In the genomic region with DNA sequence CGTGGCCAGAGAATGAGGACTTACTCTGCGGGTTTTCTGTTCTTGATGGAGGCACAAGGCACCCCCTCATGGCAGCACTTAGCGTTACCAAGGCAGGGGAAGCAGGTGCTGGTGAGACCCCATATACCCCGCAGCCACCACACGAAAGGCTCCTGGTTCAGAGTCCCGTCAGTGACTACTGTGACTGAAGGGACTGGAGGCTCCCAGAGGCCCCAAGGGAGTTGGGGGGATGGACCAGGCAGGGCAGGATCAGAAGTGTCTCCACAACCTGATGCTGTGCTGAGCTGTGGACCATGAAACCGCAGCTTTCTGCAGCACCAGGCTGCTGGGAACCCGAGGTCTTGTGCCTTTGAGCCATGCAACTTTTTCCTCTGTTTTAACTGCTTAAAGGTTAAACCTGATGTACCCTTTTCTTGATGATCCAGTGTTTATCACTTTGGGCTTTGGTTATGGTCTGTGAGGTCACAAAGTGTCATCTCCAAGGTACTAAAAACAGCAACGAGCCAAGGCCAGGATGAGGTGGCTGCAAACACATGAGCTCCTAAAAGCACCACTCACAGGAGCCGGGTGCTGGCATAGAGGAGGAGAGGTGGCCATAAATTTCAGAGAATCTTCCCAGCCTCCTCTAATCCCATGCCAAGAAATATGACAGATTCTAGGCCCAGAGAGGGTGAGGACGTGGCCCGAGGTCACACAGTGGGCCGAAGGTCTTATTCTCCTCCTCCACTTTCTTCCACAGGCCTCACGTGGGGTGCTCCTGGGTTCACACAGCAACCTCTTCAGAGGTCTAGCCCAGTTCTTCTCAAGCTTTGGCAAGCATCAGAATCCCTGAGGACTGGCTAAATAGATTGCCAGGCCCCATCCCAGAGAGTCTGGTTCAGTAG, we compare ENCODE assay signal across 13 cellular contexts. TPM values are rescaled to one million over a fixed set of nuclear protein-coding genes. Genes with fewer than 3 reads are reported as not detected.
DNase-seq lines count a peak whose midpoint lies in the region; ATAC-seq and TF ChIP-seq lines count a peak whose summit lies in the region.
"Had no signal": no experiment of that assay in that cellular context is flagged by ENCODE, and none has a peak within 500 bp of the region (broad histone marks: within the 10 kb centered on the region; RNA-seq: fewer than 3 reads in every experiment).

No MANE protein-coding gene starts in this region.

- H3K27ac ChIP-seq in colonic mucosa, result no peak overlapping the region
- H3K27ac ChIP-seq: C4-2B had no signal

- intact Hi-C loops in colonic mucosa (cut with DNase I), result loop anchor here (5.0 kb wide), 1 partner anchor 117 kb away; no protein-coding TSS in a partner anchor

- no peaks in the 10 kb centered on the region for H3K36me3 ChIP-seq in colonic mucosa

- ATAC-seq in GM19438 (IDR thresholded peaks at IDR 0.05; ENCODE audit: low read depth, unreplicated experiment) (peak; percentile 34), HG03342 (IDR thresholded peaks at IDR 0.05; ENCODE audit: unreplicated experiment) (peak; percentile 29)
- ATAC-seq: left lobe of liver had no signal

- in situ Hi-C loops in Caki2 (cut with HindIII; ENCODE audit: low pct_unique_long_range_greater_than_20kb, low sequenced_read_pairs), result no loop called here

- H3K9ac ChIP-seq in colonic mucosa (ENCODE audit: low read depth in 2 of 2, low read length in 2 of 2), result no peak overlapping the region

- no peaks in the 10 kb centered on the region for H3K9me3 ChIP-seq in colonic mucosa

- no peak overlapping the region for H3K4me3 ChIP-seq in colonic mucosa

- H3K4me1 ChIP-seq in colonic mucosa, result no peaks in the 10 kb centered on the region

- DNase-seq in Caki2 (ENCODE audit: low read depth) (peak; percentile 67), cerebellar cortex (ENCODE audit: low spot score) (peak; percentile 18), colonic mucosa (no peak), NCI-H345 treated with DMSO at 0.1 percent for 48 hours (lab: John Stamatoyannopoulos, UW; ENCODE audit: unreplicated experiment) (no peak), DMS53 (lab: John Stamatoyannopoulos, UW) (no peak)
- no peak for DNase-seq in activated CD4-positive, alpha-beta T cell treated with anti-CD3 and anti-CD28 coated beads, Interleukin-2, amount 50 U/mL, for 48 hours
- DNase-seq: activated naive CD8-positive, alpha-beta T cell treated with anti-CD3 and anti-CD28 coated beads, Interleukin-2, amount 10 ng/mL, durations not matched to agents 7 days and 5 days; NCI-H748 treated with DMSO at 0.1 percent for 48 hours; stimulated activated naive CD4-positive, alpha-beta T cell treated with Interleukin-2 at 50 U/mL for 16 hours had no signal

- peaks cover 8% of the 10 kb centered on the region for H3K27me3 ChIP-seq in colonic mucosa

- TF ChIP-seq CTCF in colonic mucosa (IDR thresholded peaks at IDR 0.05), result no peak

RNA-seq across cellular contexts. Expression of a gene that starts 4.2 kb away (rescaled TPM):
- 0.46 and 1.3 TPM in 2 replicates for total RNA-seq in Caki2 (2014; rRNA removed; shearing (Covaris generic); ENCODE audit: low replicate concordance)
- total RNA-seq in colonic mucosa, result 10 to 100 TPM in 1 of 2 donors, 1 to 10 TPM in 1; 5.9 to 26.8 TPM

Comparison
In these comparisons a context has a peak if more than half of its experiments do, and no peak if none do; other contexts are left out.
1. DNase-seq: peak in Caki2 (single experiment) and cerebellar cortex (single experiment); none in colonic mucosa (single experiment), NCI-H345 treated with DMSO at 0.1 percent for 48 hours (single experiment), activated CD4-positive, alpha-beta T cell treated with anti-CD3 and anti-CD28 coated beads, Interleukin-2, amount 50 U/mL, for 48 hours (0 of 2) and DMS53 (single experiment).